8 cellular contexts compared by ENCODE assay signal in genomic region chr17:781920-782731, GRCh38. TPM values are rescaled to one million over a fixed set of nuclear protein-coding genes. Genes with fewer than 3 reads are reported as not detected.
DNase-seq lines count a peak whose midpoint lies in the region; ATAC-seq and TF ChIP-seq lines count a peak whose summit lies in the region.

Gene GLOD4 (minus strand): TSS chr17:782280. CDS start chr17:782255, 25 bp downstream.
Gene MRM3 (plus strand): TSS chr17:782353. CDS start chr17:782379, 26 bp downstream.

- peak; percentile 78 for ATAC-seq in GM18861 (IDR thresholded peaks at IDR 0.05; ENCODE audit: unreplicated experiment)
- peak; percentile 72 for ATAC-seq in HG03095 (IDR thresholded peaks at IDR 0.05; ENCODE audit: unreplicated experiment)

- H3K36me3 Mint-ChIP-seq in immature natural killer cell, result peaks cover 8 to 10% (median 9%) of the 10 kb centered on the region in 3 donors

- H3K36me3 ChIP-seq in A673 (ENCODE audit: insufficient read depth, low read length, poor library complexity, severe bottlenecking), result peaks cover 21% of the 10 kb centered on the region
- H3K36me3 ChIP-seq in mammary epithelial cell (ENCODE audit: insufficient read depth, low read length), result peaks cover 7% of the 10 kb centered on the region

- peak within 1 kb of the TSS; percentile 95 for H2AFZ ChIP-seq in mammary epithelial cell (ENCODE audit: low read depth, low read length)

- in situ Hi-C loops in mammary epithelial cell (cut with MboI; ENCODE audit: low sequenced_read_pairs in 2 of 2), result no loop called here

- intact Hi-C loops in A673 (cut with micrococcal nuclease; ENCODE audit: unreplicated experiment), result no loop called here
- intact Hi-C loops in mammary epithelial cell (cut with micrococcal nuclease), result loop anchor here (2.0 to 5.0 kb wide), 2 partner anchors 199 to 215 kb away; partner anchors contain the start of gene TIMM22

- H3K4me1 Mint-ChIP-seq in immature natural killer cell, result peaks cover 31 to 50% of the 10 kb centered on the region in 2 donors

- no peaks in the 10 kb centered on the region for H3K9me3 Mint-ChIP-seq in immature natural killer cell

- H3K27me3 Mint-ChIP-seq in immature natural killer cell (ENCODE audit: low read depth in 3 of 3), result peaks cover 7 to 14% (median 9%) of the 10 kb centered on the region in 3 donors

- H3K27ac ChIP-seq in A673 (ENCODE audit: low read depth, low read length, poor library complexity, severe bottlenecking), result peak within 1 kb of the TSS; percentile 85
- peak within 1 kb of the TSS; percentile 87 for H3K27ac ChIP-seq in mammary epithelial cell (ENCODE audit: insufficient read depth, low read depth, low read length)

- H4K20me1 ChIP-seq in mammary epithelial cell (ENCODE audit: insufficient read depth, low read length), result no peaks in the 10 kb centered on the region

- BruUV-seq in A673 (replicated peaks; lab: Mats Ljungman, UMichigan) (TSS peak; percentile 68), mammary epithelial cell (replicated peaks; lab: Mats Ljungman, UMichigan) (TSS peak; percentile 47)

- H3K27me3 ChIP-seq in A673 (replicated peaks; ENCODE audit: insufficient read depth, low read depth, low read length, poor library complexity) (no peaks in the 10 kb centered on the region), mammary epithelial cell (ENCODE audit: insufficient read depth, low read length) (no peaks in the 10 kb centered on the region)

- CTCF ChIA-PET in A673 (lab: Charles Lee) (no interaction called here), mammary epithelial cell (lab: Charles Lee; ENCODE audit: low non-redundant PET) (interaction anchor here (0.6 kb wide), 1 partner anchor 389 kb away, joined by 3 read pairs; no protein-coding TSS in a partner anchor)

- POLR2A ChIA-PET in A673 (lab: Charles Lee; ENCODE audit: low non-redundant PET), result no interaction called here

- WGBS in mammary epithelial cell (ENCODE audit: low coverage, missing lambda C conversion rate), result 2% methylated on average over 35 of the region's 80 CpGs

- peaks cover 84% of the 10 kb centered on the region for H3K79me2 ChIP-seq in mammary epithelial cell (ENCODE audit: insufficient read depth, low read length)

- peak within 1 kb of the TSS; percentile 89 for H3K4me3 ChIP-seq in A673 (ENCODE audit: low read depth, low read length, poor library complexity, severe bottlenecking)
- peak within 1 kb of the TSS; percentile 99 for H3K4me3 ChIP-seq in WI38 (ENCODE audit: low read depth, low read length)
- peak within 1 kb of the TSS; percentile 73 to 97 (median 86) for H3K4me3 ChIP-seq in mammary epithelial cell (replicated peaks in 1 of 3; ENCODE audit: insufficient read depth in 1 of 3, low read depth in 2 of 3, low read length in 3 of 3)

- H3K9me3 ChIP-seq in A673 (ENCODE audit: low read depth, low read length, poor library complexity, severe bottlenecking) (no peaks in the 10 kb centered on the region), mammary epithelial cell (replicated peaks; ENCODE audit: insufficient read depth, low read length) (no peaks in the 10 kb centered on the region)

- peak within 1 kb of the TSS; percentile 96 to 98 (median 97) for H3K4me3 Mint-ChIP-seq in immature natural killer cell

- dilution Hi-C loops in mammary epithelial cell (cut with HindIII; ENCODE audit: low sequenced_read_pairs), result no loop called here

- DNase-seq in A673 (ENCODE audit: low spot score), result peak; percentile 95
- DNase-seq in NCI-H2171 treated with DMSO at 0.1 percent for 48 hours (lab: John Stamatoyannopoulos, UW), result peak; percentile 86
- DNase-seq in mammary epithelial cell, result peak; percentile 82
- DNase-seq in immature natural killer cell, result peak; percentile 94 to 95 (median 94)
- peak; percentile 71 for DNase-seq in smooth muscle cell of the brain vasculature (ENCODE audit: low read depth, low spot score)

- H3K9ac ChIP-seq in mammary epithelial cell (ENCODE audit: insufficient read depth, low read length), result peak within 1 kb of the TSS; percentile 95

- H3K4me2 ChIP-seq in mammary epithelial cell (ENCODE audit: insufficient read depth, low read depth, low read length), result peak within 1 kb of the TSS; percentile 82

- H3K27ac Mint-ChIP-seq in immature natural killer cell, result peak within 1 kb of the TSS; percentile 91 to 98 (median 96)

- H3K4me1 ChIP-seq in A673 (ENCODE audit: insufficient read depth, low read length, poor library complexity, severe bottlenecking) (peaks cover 14% of the 10 kb centered on the region), mammary epithelial cell (ENCODE audit: insufficient read depth, low read length) (peaks cover 15% of the 10 kb centered on the region)

- TF ChIP-seq CTCF in A673 (conservative IDR thresholded peaks at IDR 0.05; ENCODE audit: low read depth, low read length) (no peak), WI38 (IDR thresholded peaks at IDR 0.05; ENCODE audit: low read depth, low read length) (peak; percentile 7; the same call in 1 of the 2 replicates), mammary epithelial cell (conservative IDR thresholded peaks at IDR 0.05 in 1 of 2, IDR thresholded peaks at IDR 0.05 in 1 of 2; ENCODE audit: extremely low read depth in 1 of 2, insufficient read depth in 1 of 2, low read depth in 1 of 2, low read length in 2 of 2) (peak in 1 of 2 donors; percentile 28)

RNA-seq across cellular contexts. Expression of gene GLOD4, which starts in this region (rescaled TPM):
- total RNA-seq in A673 (2021) (110 and 122 TPM in 2 replicates), mammary epithelial cell (10 to 100 TPM; 33.3 to 62.7 TPM)
- polyA plus RNA-seq in mammary epithelial cell (37.9 TPM), immature natural killer cell (10 to 100 TPM; 90.8 to 94.9 (median 92.0) TPM)
- 25.1 TPM for polyA minus RNA-seq in mammary epithelial cell

RNA-seq across cellular contexts. Expression of gene MRM3, which starts in this region (rescaled TPM):
- total RNA-seq in A673 (2021) (38.5 and 39.5 TPM in 2 replicates), mammary epithelial cell (10 to 100 TPM; 14.6 to 15.3 TPM)
- polyA plus RNA-seq in mammary epithelial cell (11.8 TPM), immature natural killer cell (10 to 100 TPM; 26.1 to 40.6 (median 27.5) TPM)
- polyA minus RNA-seq in mammary epithelial cell, result 2.7 TPM

Comparison
In these comparisons a context has a peak if more than half of its experiments do, and no peak if none do; other contexts are left out.
1. Peak in every context shown above with its lines: DNase-seq, ATAC-seq, H3K4me3 ChIP-seq and H3K27ac ChIP-seq.